ENCODE assay signal across 12 cellular contexts in the genomic region with DNA sequence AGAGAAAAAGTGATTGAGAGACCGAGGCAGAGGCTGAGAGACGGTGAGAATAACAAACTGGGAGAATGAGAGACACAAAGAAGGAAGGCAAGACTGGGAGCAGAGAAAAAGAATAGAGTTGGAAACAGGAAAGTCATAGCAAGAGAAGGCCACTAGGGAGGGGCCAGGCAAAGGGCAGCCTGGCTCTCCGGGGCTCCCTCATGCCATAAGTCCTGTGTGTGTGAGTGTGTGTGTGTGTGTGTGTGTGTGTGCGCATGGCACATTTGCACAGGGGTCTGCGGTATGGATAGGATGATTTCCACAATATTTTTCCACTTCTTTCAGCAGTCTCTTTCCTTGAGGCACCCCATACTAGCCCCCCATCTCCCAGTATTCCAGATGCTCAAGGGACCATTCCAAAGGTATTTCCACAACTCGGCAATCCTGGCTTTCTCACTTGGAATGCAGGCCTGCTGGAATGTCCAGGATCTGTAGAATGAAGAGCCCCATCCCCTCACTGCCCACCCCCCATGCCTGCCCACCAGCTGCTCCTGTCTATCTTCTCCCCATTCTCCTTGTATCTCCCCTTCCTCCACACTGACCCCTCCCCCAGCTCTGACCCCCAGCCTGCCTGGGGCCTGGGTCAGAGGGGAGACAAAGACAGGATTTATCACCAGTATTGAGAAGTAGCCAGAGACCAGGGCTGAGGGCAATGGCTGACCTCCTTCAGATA. TPM values are rescaled to one million over a fixed set of nuclear protein-coding genes. Genes with fewer than 3 reads are reported as not detected.
DNase-seq lines count a peak whose midpoint lies in the region; ATAC-seq and TF ChIP-seq lines count a peak whose summit lies in the region.
"Had no signal": no experiment of that assay in that cellular context is flagged by ENCODE, and none has a peak within 500 bp of the region (broad histone marks: within the 10 kb centered on the region; RNA-seq: fewer than 3 reads in every experiment).

No MANE protein-coding gene starts in this region.

- peak overlapping the region; percentile 5 for H3K27ac Mint-ChIP-seq in activated naive CD4-positive, alpha-beta T cell treated with anti-CD3 and anti-CD28 coated beads, Interleukin-2, amount 50 U/mL, for 24 hours
- H3K27ac Mint-ChIP-seq in brain, result no peak overlapping the region

- H3K4me3 ChIP-seq in muscle layer of colon (ENCODE audit: low read depth in 1 of 2, low read length in 2 of 2), result no peak overlapping the region
- no peak overlapping the region for H3K4me3 ChIP-seq in transverse colon
- no peak overlapping the region for H3K4me3 ChIP-seq in gastroesophageal sphincter

- H3K27me3 ChIP-seq in muscle layer of colon (ENCODE audit: control insufficient read depth in 1 of 2, insufficient read depth in 2 of 2, low read length in 2 of 2), result no peaks in the 10 kb centered on the region
- H3K27me3 ChIP-seq in transverse colon, result no peaks in the 10 kb centered on the region
- H3K27me3 ChIP-seq in gastroesophageal sphincter, result no peaks in the 10 kb centered on the region

- intact Hi-C loops in transverse colon (cut with DNase I; ENCODE audit: low total_unique reads), result no loop called here

- no peak overlapping the region for H3K9ac ChIP-seq in muscle layer of colon (ENCODE audit: low read length)

- TF ChIP-seq POLR2A in transverse colon (IDR thresholded peaks at IDR 0.05), result no peak
- no peak for TF ChIP-seq POLR2A in gastroesophageal sphincter (IDR thresholded peaks at IDR 0.05)

- H3K36me3 Mint-ChIP-seq in activated naive CD4-positive, alpha-beta T cell treated with anti-CD3 and anti-CD28 coated beads, Interleukin-2, amount 50 U/mL, for 24 hours, result no peaks in the 10 kb centered on the region
- H3K36me3 Mint-ChIP-seq in brain, result peaks cover 6% of the 10 kb centered on the region

- ATAC-seq in stimulated activated naive CD8-positive, alpha-beta T cell treated with anti-CD3 and anti-CD28 coated beads, Interleukin-15, Interleukin-2, amounts not matched to agents 100 U/mL and 50 U/mL, for 24 hours, result no peak
- ATAC-seq in gastroesophageal sphincter, result no peak

- peaks cover 19% of the 10 kb centered on the region for H3K4me1 Mint-ChIP-seq in activated naive CD4-positive, alpha-beta T cell treated with anti-CD3 and anti-CD28 coated beads, Interleukin-2, amount 50 U/mL, for 24 hours
- no peaks in the 10 kb centered on the region for H3K4me1 Mint-ChIP-seq in brain

- in situ Hi-C loops in transverse colon (cut with MboI; ENCODE audit: low pct_ligation_motif_present in 1 of 4, low pct_unique_long_range_greater_than_20kb in 1 of 4, low sequenced_read_pairs in 3 of 4), result no loop called here

- H3K36me3 ChIP-seq in muscle layer of colon (ENCODE audit: insufficient read depth, low read length) (peaks cover 14% of the 10 kb centered on the region), transverse colon (peaks cover 0 to 6% (median under 1%) of the 10 kb centered on the region in 4 donors), gastroesophageal sphincter (peaks cover 0 to 12% of the 10 kb centered on the region in 2 donors)

- H3K27ac ChIP-seq in muscle layer of colon (ENCODE audit: low read depth, low read length) (peak overlapping the region; percentile 56), transverse colon (peak overlapping the region; percentile 36 to 88 (median 58)), gastroesophageal sphincter (peak overlapping the region in 1 of 4 donors; percentile 91)

- H3K9me3 ChIP-seq in muscle layer of colon (ENCODE audit: low read length) (no peaks in the 10 kb centered on the region), transverse colon (no peaks in the 10 kb centered on the region), gastroesophageal sphincter (no peaks in the 10 kb centered on the region)

- WGBS in transverse colon (ENCODE audit: low coverage in 1 of 2), 2 donors, result 74 to 85% methylated on average over 5 to 6 of the region's 6 CpGs
- 60 to 64% methylated on average over 4 to 6 of the region's 6 CpGs for WGBS in gastroesophageal sphincter (ENCODE audit: low coverage in 1 of 2), 2 donors

- TF ChIP-seq CTCF in brain (conservative IDR thresholded peaks at IDR 0.05) (peak; percentile 17 to 19), transverse colon (IDR thresholded peaks at IDR 0.05) (no peak), gastroesophageal sphincter (IDR thresholded peaks at IDR 0.05) (no peak)

- H3K4me3 Mint-ChIP-seq in activated naive CD4-positive, alpha-beta T cell treated with anti-CD3 and anti-CD28 coated beads, Interleukin-2, amount 50 U/mL, for 24 hours, result no peak overlapping the region
- H3K4me3 Mint-ChIP-seq in brain, result peak overlapping the region in 4 of 5 experiments; percentile 20 to 73 (median 50)
- H3K4me3 Mint-ChIP-seq: activated naive CD8-positive, alpha-beta T cell had no signal

- H3K27me3 Mint-ChIP-seq in activated naive CD4-positive, alpha-beta T cell treated with anti-CD3 and anti-CD28 coated beads, Interleukin-2, amount 50 U/mL, for 24 hours, result no peaks in the 10 kb centered on the region
- H3K27me3 Mint-ChIP-seq in brain, result no peaks in the 10 kb centered on the region
- H3K27me3 Mint-ChIP-seq: activated naive CD8-positive, alpha-beta T cell had no signal

- H3K9me3 Mint-ChIP-seq in activated naive CD4-positive, alpha-beta T cell treated with anti-CD3 and anti-CD28 coated beads, Interleukin-2, amount 50 U/mL, for 24 hours, result no peaks in the 10 kb centered on the region
- H3K9me3 Mint-ChIP-seq in brain, result peaks cover 0 to 3% (median 0%) of the 10 kb centered on the region in 5 experiments

- H3K4me1 ChIP-seq in muscle layer of colon (ENCODE audit: insufficient read depth, low read length), result peaks cover 79% of the 10 kb centered on the region
- peaks cover 10 to 61% (median 34%) of the 10 kb centered on the region in 4 donors for H3K4me1 ChIP-seq in transverse colon
- H3K4me1 ChIP-seq in gastroesophageal sphincter, result peaks cover 4 to 80% (median 22%) of the 10 kb centered on the region in 3 donors

- TF ChIP-seq EP300 in transverse colon (IDR thresholded peaks at IDR 0.05; ENCODE audit: low read depth) (no peak), gastroesophageal sphincter (IDR thresholded peaks at IDR 0.05) (no peak)

- DNase-seq in activated naive CD4-positive, alpha-beta T cell treated with Interleukin-2 at 50 U/mL for 16 hours, result no peak
- DNase-seq in transverse colon (no peak), GM19240 (ENCODE audit: insufficient read length, low spot score) (no peak)
- no peak for DNase-seq in stimulated activated naive CD8-positive, alpha-beta T cell treated with anti-CD3 and anti-CD28 coated beads, Interleukin-15, Interleukin-2, amounts not matched to agents 100 U/mL and 50 U/mL, for 24 hours
- DNase-seq: NCI-H2081 had no signal

RNA-seq across cellular contexts. Expression of a gene that starts 9.0 kb away (rescaled TPM):
- not detected for polyA plus RNA-seq in brain (ENCODE audit: insufficient read depth, low read depth, low replicate concordance)
- total RNA-seq in transverse colon (not detected), gastroesophageal sphincter (under 1 TPM in 1 of 4 donors, not detected in 3; 0.54 TPM)
- total RNA-seq: LHCN-M2 had no signal

RNA-seq across cellular contexts. Expression of a gene that starts 29.3 kb away (rescaled TPM):
- polyA plus RNA-seq in brain (ENCODE audit: insufficient read depth, low read depth, low replicate concordance), result 109 TPM
- total RNA-seq in transverse colon, result 10 to 100 TPM in 1 of 4 donors, 1 to 10 TPM in 3; 1.9 to 17.5 (median 5.7) TPM
- total RNA-seq in gastroesophageal sphincter, result 10 to 100 TPM in 3 of 4 donors, 1 to 10 TPM in 1; 7.5 to 28.0 (median 19.5) TPM

RNA-seq across cellular contexts. Expression of a gene that starts 30.3 kb away (rescaled TPM):
- polyA plus RNA-seq in brain (ENCODE audit: insufficient read depth, low read depth, low replicate concordance), result 220 TPM
- total RNA-seq in transverse colon (10 to 100 TPM; 25.8 to 79.6 (median 63.6) TPM), gastroesophageal sphincter (100 to 1,000 TPM in 1 of 4 donors, 10 to 100 TPM in 3; 47.0 to 138 (median 57.5) TPM)

RNA-seq across cellular contexts. Expression of a gene that starts 54.4 kb away (rescaled TPM):
- polyA plus RNA-seq in brain (ENCODE audit: insufficient read depth, low read depth, low replicate concordance), result 0.83 TPM
- not detected for total RNA-seq in transverse colon
- total RNA-seq in gastroesophageal sphincter, result 1 to 10 TPM in 1 of 4 donors, under 1 TPM in 2, not detected in 1; 0.37 to 1.6 (median 0.77) TPM
- total RNA-seq: T-helper 2 cell treated with Interferon-gamma antibody and Interleukin-4, amounts not matched to agents 100 ng/mL and 5 ng/mL, for 36 hours had no signal

Comparison
In these comparisons a context has a peak if more than half of its experiments do, and no peak if none do; other contexts are left out.
1. CTCF ChIP-seq: peak in brain (2 of 2); none in transverse colon (0 of 5) and gastroesophageal sphincter (0 of 4).